ENCODE assay signal across 1 cellular context in the genomic region with DNA sequence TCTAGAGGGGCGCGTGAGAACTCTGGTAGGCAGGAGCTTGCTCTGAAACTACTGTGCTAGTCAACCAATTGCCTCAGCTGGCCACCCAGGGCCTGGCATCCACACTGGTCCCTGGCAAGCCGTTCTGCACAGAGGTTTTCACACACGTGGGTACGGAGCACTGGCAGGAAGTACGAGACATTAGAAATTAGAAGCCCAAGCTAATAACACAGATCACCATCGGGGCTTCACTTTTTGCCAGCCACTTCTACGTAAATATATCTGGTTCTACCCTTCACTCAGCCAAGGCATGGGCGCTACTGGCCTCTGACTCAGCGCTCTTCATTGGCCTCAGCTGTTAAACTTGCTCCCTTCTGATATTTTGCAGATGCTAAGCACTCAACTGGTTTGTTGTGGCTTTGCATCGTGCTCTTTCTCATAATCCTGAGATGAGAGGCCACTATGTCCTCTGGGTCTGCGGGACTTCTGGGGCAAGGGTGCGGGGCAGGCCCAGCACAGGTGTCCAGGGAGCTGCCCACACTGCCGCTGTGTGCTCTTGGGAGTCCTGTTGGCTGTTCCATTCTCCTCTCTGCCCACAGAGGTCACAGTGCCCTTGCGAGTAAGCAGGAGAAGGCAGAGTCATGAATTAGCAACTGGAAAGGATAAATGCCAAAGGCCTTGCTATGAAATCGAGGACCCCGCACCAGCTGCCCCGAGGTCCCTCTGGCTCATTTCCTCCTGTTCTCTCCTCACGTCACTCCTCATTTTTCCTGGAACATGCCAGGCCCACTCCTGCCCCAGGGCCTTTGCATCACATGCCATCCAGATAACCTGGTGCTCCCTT.
TF ChIP-seq lines count a peak whose summit lies in the region.

No MANE protein-coding gene starts in this region.

TF ChIP-seq in HepG2, 621 proteins besides CTCF, POLR2A, EP300 and RAD21:
- 0 out of 2 replicates have a peak, but pooled peaks have one; percentile 13 for TF ChIP-seq ZNF329 (CRISPR knock-in tag; IDR thresholded peaks at IDR 0.05; ENCODE audit: low read depth)
- 0 out of 2 replicates have a peak, but pooled peaks have one; percentile 18 for TF ChIP-seq KLF6 (CRISPR knock-in tag; IDR thresholded peaks at IDR 0.05)
- TF ChIP-seq ZNF12 (CRISPR knock-in tag; IDR thresholded peaks at IDR 0.05), result no peak
- no peak for TF ChIP-seq SOX5 (CRISPR knock-in tag; IDR thresholded peaks at IDR 0.05; ENCODE audit: borderline replicate concordance)
- no peak for TF ChIP-seq FOXK2 (IDR thresholded peaks at IDR 0.05)
- no peak for TF ChIP-seq NBN (conservative IDR thresholded peaks at IDR 0.05)
- no peak for TF ChIP-seq ZBTB33 (CRISPR knock-in tag; IDR thresholded peaks at IDR 0.05)
- peak; percentile 5; the same call in 1 of the 2 replicates for TF ChIP-seq HMG20A (CRISPR knock-in tag; IDR thresholded peaks at IDR 0.05; ENCODE audit: borderline replicate concordance)
- no peak for TF ChIP-seq CREM (IDR thresholded peaks at IDR 0.05)
- no peak for TF ChIP-seq CREM (CRISPR knock-in tag; IDR thresholded peaks at IDR 0.05)
- no peak for TF ChIP-seq ZNF83 (CRISPR knock-in tag; IDR thresholded peaks at IDR 0.05; ENCODE audit: borderline replicate concordance)
- no peak for TF ChIP-seq GTF2F1 (IDR thresholded peaks at IDR 0.05; ENCODE audit: low read length)
- no peak for TF ChIP-seq HES4 (CRISPR knock-in tag; IDR thresholded peaks at IDR 0.05; ENCODE audit: borderline replicate concordance)
- TF ChIP-seq ZNF263 (CRISPR knock-in tag; IDR thresholded peaks at IDR 0.05), result no peak
- TF ChIP-seq ZSCAN21 (CRISPR knock-in tag; IDR thresholded peaks at IDR 0.05; ENCODE audit: borderline replicate concordance), result no peak
- no peak for TF ChIP-seq ZNF484 (CRISPR knock-in tag; IDR thresholded peaks at IDR 0.05; ENCODE audit: borderline replicate concordance, low read depth)
- no peak for TF ChIP-seq ZNF549 (CRISPR knock-in tag; IDR thresholded peaks at IDR 0.05)
- TF ChIP-seq ZFX (CRISPR knock-in tag; IDR thresholded peaks at IDR 0.05; ENCODE audit: low read depth), result no peak
- TF ChIP-seq MIXL1 (CRISPR knock-in tag; IDR thresholded peaks at IDR 0.05), result no peak
- TF ChIP-seq, protein P1, sequence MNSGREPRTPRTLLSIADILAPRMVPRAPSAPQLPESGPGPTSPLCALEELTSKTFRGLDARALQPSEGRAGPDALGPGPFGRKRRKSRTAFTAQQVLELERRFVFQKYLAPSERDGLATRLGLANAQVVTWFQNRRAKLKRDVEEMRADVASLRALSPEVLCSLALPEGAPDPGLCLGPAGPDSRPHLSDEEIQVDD (CRISPR knock-in tag; IDR thresholded peaks at IDR 0.05; ENCODE audit: borderline replicate concordance), result no peak
- TF ChIP-seq THYN1 (CRISPR knock-in tag; IDR thresholded peaks at IDR 0.05; ENCODE audit: borderline replicate concordance, low read depth), result no peak
- TF ChIP-seq, protein P2, sequence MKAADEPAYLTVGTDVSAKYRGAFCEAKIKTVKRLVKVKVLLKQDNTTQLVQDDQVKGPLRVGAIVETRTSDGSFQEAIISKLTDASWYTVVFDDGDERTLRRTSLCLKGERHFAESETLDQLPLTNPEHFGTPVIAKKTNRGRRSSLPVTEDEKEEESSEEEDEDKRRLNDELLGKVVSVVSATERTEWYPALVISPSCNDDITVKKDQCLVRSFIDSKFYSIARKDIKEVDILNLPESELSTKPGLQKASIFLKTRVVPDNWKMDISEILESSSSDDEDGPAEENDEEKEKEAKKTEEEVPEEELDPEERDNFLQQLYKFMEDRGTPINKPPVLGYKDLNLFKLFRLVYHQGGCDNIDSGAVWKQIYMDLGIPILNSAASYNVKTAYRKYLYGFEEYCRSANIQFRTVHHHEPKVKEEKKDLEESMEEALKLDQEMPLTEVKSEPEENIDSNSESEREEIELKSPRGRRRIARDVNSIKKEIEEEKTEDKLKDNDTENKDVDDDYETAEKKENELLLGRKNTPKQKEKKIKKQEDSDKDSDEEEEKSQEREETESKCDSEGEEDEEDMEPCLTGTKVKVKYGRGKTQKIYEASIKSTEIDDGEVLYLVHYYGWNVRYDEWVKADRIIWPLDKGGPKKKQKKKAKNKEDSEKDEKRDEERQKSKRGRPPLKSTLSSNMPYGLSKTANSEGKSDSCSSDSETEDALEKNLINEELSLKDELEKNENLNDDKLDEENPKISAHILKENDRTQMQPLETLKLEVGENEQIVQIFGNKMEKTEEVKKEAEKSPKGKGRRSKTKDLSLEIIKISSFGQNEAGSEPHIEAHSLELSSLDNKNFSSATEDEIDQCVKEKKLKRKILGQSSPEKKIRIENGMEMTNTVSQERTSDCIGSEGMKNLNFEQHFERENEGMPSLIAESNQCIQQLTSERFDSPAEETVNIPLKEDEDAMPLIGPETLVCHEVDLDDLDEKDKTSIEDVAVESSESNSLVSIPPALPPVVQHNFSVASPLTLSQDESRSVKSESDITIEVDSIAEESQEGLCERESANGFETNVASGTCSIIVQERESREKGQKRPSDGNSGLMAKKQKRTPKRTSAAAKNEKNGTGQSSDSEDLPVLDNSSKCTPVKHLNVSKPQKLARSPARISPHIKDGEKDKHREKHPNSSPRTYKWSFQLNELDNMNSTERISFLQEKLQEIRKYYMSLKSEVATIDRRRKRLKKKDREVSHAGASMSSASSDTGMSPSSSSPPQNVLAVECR (CRISPR knock-in tag; IDR thresholded peaks at IDR 0.05; ENCODE audit: borderline replicate concordance), result no peak
- TF ChIP-seq, protein P3, sequence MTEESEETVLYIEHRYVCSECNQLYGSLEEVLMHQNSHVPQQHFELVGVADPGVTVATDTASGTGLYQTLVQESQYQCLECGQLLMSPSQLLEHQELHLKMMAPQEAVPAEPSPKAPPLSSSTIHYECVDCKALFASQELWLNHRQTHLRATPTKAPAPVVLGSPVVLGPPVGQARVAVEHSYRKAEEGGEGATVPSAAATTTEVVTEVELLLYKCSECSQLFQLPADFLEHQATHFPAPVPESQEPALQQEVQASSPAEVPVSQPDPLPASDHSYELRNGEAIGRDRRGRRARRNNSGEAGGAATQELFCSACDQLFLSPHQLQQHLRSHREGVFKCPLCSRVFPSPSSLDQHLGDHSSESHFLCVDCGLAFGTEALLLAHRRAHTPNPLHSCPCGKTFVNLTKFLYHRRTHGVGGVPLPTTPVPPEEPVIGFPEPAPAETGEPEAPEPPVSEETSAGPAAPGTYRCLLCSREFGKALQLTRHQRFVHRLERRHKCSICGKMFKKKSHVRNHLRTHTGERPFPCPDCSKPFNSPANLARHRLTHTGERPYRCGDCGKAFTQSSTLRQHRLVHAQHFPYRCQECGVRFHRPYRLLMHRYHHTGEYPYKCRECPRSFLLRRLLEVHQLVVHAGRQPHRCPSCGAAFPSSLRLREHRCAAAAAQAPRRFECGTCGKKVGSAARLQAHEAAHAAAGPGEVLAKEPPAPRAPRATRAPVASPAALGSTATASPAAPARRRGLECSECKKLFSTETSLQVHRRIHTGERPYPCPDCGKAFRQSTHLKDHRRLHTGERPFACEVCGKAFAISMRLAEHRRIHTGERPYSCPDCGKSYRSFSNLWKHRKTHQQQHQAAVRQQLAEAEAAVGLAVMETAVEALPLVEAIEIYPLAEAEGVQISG (CRISPR knock-in tag; IDR thresholded peaks at IDR 0.05), result no peak
- TF ChIP-seq SMARCE1 (IDR thresholded peaks at IDR 0.05; ENCODE audit: borderline replicate concordance), result no peak
- no peak for TF ChIP-seq TAF15 (IDR thresholded peaks at IDR 0.05; ENCODE audit: low read depth, low read length, poor library complexity, severe bottlenecking)
- no peak for TF ChIP-seq SRY (CRISPR knock-in tag; IDR thresholded peaks at IDR 0.05)
- no peak for TF ChIP-seq ZMYM2 (CRISPR knock-in tag; IDR thresholded peaks at IDR 0.05)
- TF ChIP-seq RFXANK (CRISPR knock-in tag; IDR thresholded peaks at IDR 0.05), result no peak
- 0 out of 2 replicates have a peak, but pooled peaks have one; percentile 25 for TF ChIP-seq ZNF558 (CRISPR knock-in tag; IDR thresholded peaks at IDR 0.05; ENCODE audit: borderline replicate concordance)
- 0 out of 2 replicates have a peak, but pooled peaks have one; percentile 34 for TF ChIP-seq ZNF687 (CRISPR knock-in tag; IDR thresholded peaks at IDR 0.05)
- TF ChIP-seq MYNN (CRISPR knock-in tag; IDR thresholded peaks at IDR 0.05; ENCODE audit: low read depth), result no peak
- TF ChIP-seq HNF4G (IDR thresholded peaks at IDR 0.05; ENCODE audit: borderline replicate concordance, low read depth, low read length), result no peak
- TF ChIP-seq HNF4G (CRISPR knock-in tag; IDR thresholded peaks at IDR 0.05; ENCODE audit: borderline replicate concordance, low read depth), result no peak
- no peak for TF ChIP-seq HNRNPUL1 (IDR thresholded peaks at IDR 0.05; ENCODE audit: low read depth, low read length)
- TF ChIP-seq HNRNPL (IDR thresholded peaks at IDR 0.05; ENCODE audit: low read depth, low read length), result 0 out of 2 replicates have a peak, but pooled peaks have one; percentile 56
- no peak for TF ChIP-seq GRHL1 (CRISPR knock-in tag; conservative IDR thresholded peaks at IDR 0.05)
- TF ChIP-seq FOSL2 (CRISPR knock-in tag; IDR thresholded peaks at IDR 0.05), result no peak
